In the genomic region with DNA sequence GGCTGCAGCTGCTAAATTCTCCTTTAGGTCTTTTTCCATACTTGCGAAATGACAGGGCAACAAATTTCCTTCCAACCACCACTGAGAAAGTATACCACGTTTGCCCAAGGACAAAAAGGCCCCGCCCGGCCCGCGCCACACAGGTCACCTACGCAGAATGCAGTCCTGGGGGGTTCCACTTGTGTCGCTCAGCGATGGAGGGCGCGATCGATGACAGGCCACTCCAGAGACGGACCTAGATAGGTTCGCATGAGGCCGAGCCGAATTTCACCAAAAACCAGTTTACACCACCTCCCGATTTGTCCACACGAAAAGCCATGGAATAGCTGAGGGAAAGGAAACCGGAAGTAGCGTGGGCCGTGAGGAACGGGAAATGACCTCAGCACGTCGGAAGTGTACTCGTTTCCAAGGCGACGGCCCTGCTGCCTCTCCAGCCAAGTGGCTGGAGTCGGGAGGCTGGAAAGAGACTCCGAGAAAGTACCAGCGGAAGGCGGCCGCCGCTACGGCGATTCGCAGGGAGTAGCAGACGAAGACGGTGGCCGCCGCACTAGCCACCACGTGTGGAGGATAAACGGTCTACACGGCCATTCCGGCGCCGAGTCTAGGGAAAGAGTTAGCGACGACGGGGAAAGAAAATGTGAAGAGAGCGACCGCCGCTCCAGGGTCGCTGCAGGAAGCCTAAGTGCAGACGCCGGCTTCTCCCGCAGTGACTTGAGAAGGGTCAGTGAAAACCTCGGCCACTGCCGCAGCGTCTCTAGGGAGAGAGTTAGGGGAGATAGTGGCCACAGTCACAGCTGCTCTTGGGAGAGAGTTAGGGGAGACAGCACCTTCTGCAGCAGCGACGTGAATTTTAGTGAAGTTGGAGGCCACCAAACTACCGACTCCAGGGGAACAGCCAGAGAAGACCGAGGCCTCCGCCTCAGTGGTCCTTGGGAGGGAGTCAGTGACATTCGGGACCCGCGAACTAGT, we compare ENCODE assay signal across 8 cellular contexts. TPM values are rescaled to one million over a fixed set of nuclear protein-coding genes. Genes with fewer than 3 reads are reported as not detected.
DNase-seq lines count a peak whose midpoint lies in the region; ATAC-seq and TF ChIP-seq lines count a peak whose summit lies in the region.

A gene (plus strand): TSS at position 398 of the 969 bp plus-strand sequence. CDS start 959 bp downstream, outside the sequence.

- intact Hi-C loops in dendritic cell treated with granulocyte-macrophage colony-stimulating factor and Interleukin-4, amounts not matched to agents 40 ng/mL and 50 ng/mL, for 4 days (cut with micrococcal nuclease): loop anchor here (1.0 to 10.0 kb wide), 4 partner anchors 36 to 293 kb away; a partner anchor contains a TSS
- intact Hi-C loops in left lung (cut with DNase I): no loop called here

- peak; percentile 90 for ATAC-seq in HG03460 (IDR thresholded peaks at IDR 0.05; ENCODE audit: unreplicated experiment)
- peak; percentile 94 for ATAC-seq in left lung

- peaks cover 35% of the 10 kb centered on the region for H3K4me1 Mint-ChIP-seq in activated CD4-positive, alpha-beta T cell treated with anti-CD3 and anti-CD28 coated beads, Interleukin-2, amount 10 ng/mL, durations not matched to agents 7 days and 5 days
- H3K4me1 Mint-ChIP-seq in dendritic cell treated with granulocyte-macrophage colony-stimulating factor and Interleukin-4, amounts not matched to agents 40 ng/mL and 50 ng/mL, for 4 days (ENCODE audit: low read depth): peaks cover 38% of the 10 kb centered on the region

- H3K4me3 ChIP-seq in BJ (ENCODE audit: low read depth, low read length) (peak within 1 kb of the TSS; percentile 77), left lung (peak within 1 kb of the TSS; percentile 61 to 68)

- no peak for TF ChIP-seq CTCF in BJ (IDR thresholded peaks at IDR 0.05; ENCODE audit: insufficient read depth, low read depth, low read length)
- peak in 1 of 2 donors; percentile 17 for TF ChIP-seq CTCF in left lung (IDR thresholded peaks at IDR 0.05)

- H3K36me3 ChIP-seq in BJ (ENCODE audit: control insufficient read depth, insufficient read depth, low read length) (no peaks in the 10 kb centered on the region), left lung (peaks cover 0 to 34% of the 10 kb centered on the region in 2 donors)

- no peaks in the 10 kb centered on the region for H3K27me3 Mint-ChIP-seq in activated CD4-positive, alpha-beta T cell treated with anti-CD3 and anti-CD28 coated beads, Interleukin-2, amount 10 ng/mL, durations not matched to agents 7 days and 5 days
- no peaks in the 10 kb centered on the region for H3K27me3 Mint-ChIP-seq in dendritic cell treated with granulocyte-macrophage colony-stimulating factor and Interleukin-4, amounts not matched to agents 40 ng/mL and 50 ng/mL, for 4 days

- peak within 1 kb of the TSS; percentile 96 for H3K4me3 Mint-ChIP-seq in activated CD4-positive, alpha-beta T cell treated with anti-CD3 and anti-CD28 coated beads, Interleukin-2, amount 10 ng/mL, durations not matched to agents 7 days and 5 days
- H3K4me3 Mint-ChIP-seq in dendritic cell treated with granulocyte-macrophage colony-stimulating factor and Interleukin-4, amounts not matched to agents 40 ng/mL and 50 ng/mL, for 4 days: peak within 1 kb of the TSS; percentile 99

- peak within 1 kb of the TSS; percentile 93 to 97 for H3K27ac ChIP-seq in left lung

- DNase-seq in BJ (ENCODE audit: low read depth): peak; percentile 63
- DNase-seq in GM19240 (ENCODE audit: insufficient read length, low spot score): peak; percentile 71
- peak; percentile 97 to 98 for DNase-seq in NCI-H526 (lab: John Stamatoyannopoulos, UW)
- DNase-seq in activated CD4-positive, alpha-beta T cell treated with anti-CD3 and anti-CD28 coated beads, Interleukin-2, amount 10 ng/mL, durations not matched to agents 7 days and 5 days: peak; percentile 91
- peak; percentile 95 to 96 for DNase-seq in left lung
- peak; percentile 74 to 87 for DNase-seq in stimulated activated CD4-positive, alpha-beta T cell treated with anti-CD3 and anti-CD28 coated beads, Interleukin-2, amount 100 ng/mL, for 48 hours

- CTCF ChIA-PET in BJ (lab: Yijun Ruan, JAX): interaction anchor here (0.5 to 2.4 kb wide), 4 partner anchors 13 to 393 kb away, joined by 3 to 11 read pairs (median 4); a partner anchor contains a TSS
- CTCF ChIA-PET in activated CD4-positive, alpha-beta T cell treated with anti-CD3 and anti-CD28 coated beads, Interleukin-2, amount 10 ng/mL, durations not matched to agents 7 days and 5 days (lab: Charles Lee): interaction anchor here (0.5 to 1.5 kb wide), 3 partner anchors 9 to 30 kb away, joined by 3 to 4 read pairs (median 3); no protein-coding TSS in a partner anchor

- H3K9me3 Mint-ChIP-seq in activated CD4-positive, alpha-beta T cell treated with anti-CD3 and anti-CD28 coated beads, Interleukin-2, amount 10 ng/mL, durations not matched to agents 7 days and 5 days: no peaks in the 10 kb centered on the region
- H3K9me3 Mint-ChIP-seq in dendritic cell treated with granulocyte-macrophage colony-stimulating factor and Interleukin-4, amounts not matched to agents 40 ng/mL and 50 ng/mL, for 4 days: no peaks in the 10 kb centered on the region

- H3K27ac Mint-ChIP-seq in activated CD4-positive, alpha-beta T cell treated with anti-CD3 and anti-CD28 coated beads, Interleukin-2, amount 10 ng/mL, durations not matched to agents 7 days and 5 days: peak within 1 kb of the TSS; percentile 94
- H3K27ac Mint-ChIP-seq in dendritic cell treated with granulocyte-macrophage colony-stimulating factor and Interleukin-4, amounts not matched to agents 40 ng/mL and 50 ng/mL, for 4 days: peak within 1 kb of the TSS; percentile 95

- H3K36me3 Mint-ChIP-seq in activated CD4-positive, alpha-beta T cell treated with anti-CD3 and anti-CD28 coated beads, Interleukin-2, amount 10 ng/mL, durations not matched to agents 7 days and 5 days (ENCODE audit: low read depth): peaks cover 14% of the 10 kb centered on the region
- H3K36me3 Mint-ChIP-seq in dendritic cell treated with granulocyte-macrophage colony-stimulating factor and Interleukin-4, amounts not matched to agents 40 ng/mL and 50 ng/mL, for 4 days (ENCODE audit: low read depth): peaks cover 59% of the 10 kb centered on the region

- POLR2A ChIA-PET in BJ (lab: Charles Lee): interaction anchor here (0.6 to 0.7 kb wide), 2 partner anchors 264 to 271 kb away, joined by 3 to 22 read pairs; no protein-coding TSS in a partner anchor
- POLR2A ChIA-PET in activated CD4-positive, alpha-beta T cell treated with anti-CD3 and anti-CD28 coated beads, Interleukin-2, amount 10 ng/mL, durations not matched to agents 7 days and 5 days (lab: Charles Lee): interaction anchor here (0.6 kb wide), 1 partner anchor 53 kb away, joined by 3 read pairs; no protein-coding TSS in a partner anchor

- H3K4me1 ChIP-seq in left lung: peaks cover 13 to 36% of the 10 kb centered on the region in 2 donors

- H3K27me3 ChIP-seq in BJ (ENCODE audit: control insufficient read depth, insufficient read depth, low read length) (no peaks in the 10 kb centered on the region), left lung (no peaks in the 10 kb centered on the region)

- H3K9me3 ChIP-seq in left lung: no peaks in the 10 kb centered on the region

RNA-seq across cellular contexts. Expression of the gene that starts here (rescaled TPM):
- polyA plus RNA-seq in BJ (2011; rRNA removed): 5.1 and 9.1 TPM in 2 replicates
- polyA minus RNA-seq in BJ (2011; rRNA and poly(A)+ RNA removed): 4.3 and 4.4 TPM in 2 replicates
- total RNA-seq in activated CD4-positive, alpha-beta T cell treated with anti-CD3 and anti-CD28 coated beads, Interleukin-2, amount 10 ng/mL, durations not matched to agents 7 days and 5 days: 1 to 10 TPM; 1.8 to 2.2 TPM
- total RNA-seq in left lung: 10 to 100 TPM; 11.5 to 14.1 TPM

Comparison
In these comparisons a context has a peak if more than half of its experiments do, and no peak if none do; other contexts are left out.
1. Peak in every context shown above with its lines: DNase-seq, ATAC-seq, H3K4me3 ChIP-seq and H3K27ac ChIP-seq.